In the genomic region with DNA sequence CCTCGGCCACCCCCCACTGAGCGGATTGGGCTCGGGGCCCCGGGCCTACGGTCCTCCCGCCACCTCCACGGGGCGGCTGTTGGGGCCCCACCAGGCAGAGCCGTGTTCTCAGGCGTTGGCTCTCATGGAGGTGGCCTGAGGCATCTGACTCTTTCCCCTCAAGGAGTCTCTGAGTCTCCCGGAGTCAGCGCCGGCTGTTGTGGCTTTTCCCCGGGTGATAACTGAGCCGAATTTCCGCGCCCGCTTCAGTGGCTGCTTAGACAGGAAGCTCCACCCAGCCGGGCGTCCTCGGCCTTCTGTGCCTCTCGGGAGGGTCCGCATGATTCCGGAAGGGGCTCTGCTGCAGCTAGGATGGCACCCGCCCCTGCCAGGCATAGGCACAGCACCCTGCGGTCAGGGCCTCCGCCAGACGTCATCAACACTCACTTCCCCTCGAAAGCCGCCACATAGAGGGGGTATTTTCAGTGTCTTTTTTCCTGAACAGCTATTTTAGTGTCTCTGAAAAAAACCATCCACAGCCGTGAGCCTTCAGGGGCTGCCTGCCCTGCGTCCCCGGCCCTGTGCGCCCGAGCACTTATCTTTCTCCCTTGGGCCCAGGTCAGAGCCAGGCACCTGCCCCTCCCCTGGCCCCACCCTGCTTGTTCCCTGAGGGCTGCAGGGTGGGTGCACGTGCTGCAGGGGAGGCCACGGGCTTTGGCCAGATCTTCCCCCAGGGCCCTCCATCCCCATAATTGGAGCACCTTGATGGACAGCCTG, we compare ENCODE assay signal across 8 cellular contexts.
DNase-seq lines count a peak whose midpoint lies in the region; ATAC-seq and TF ChIP-seq lines count a peak whose summit lies in the region.

No MANE protein-coding gene starts in this region.

- no peak overlapping the region for H3K18ac ChIP-seq in trophoblast cell (ENCODE audit: low read length)

- peak overlapping the region; percentile 36; the same call in 1 of the 2 replicates for H3K27ac ChIP-seq in HUES6 (ENCODE audit: low read depth, low read length)
- H3K27ac ChIP-seq in trophoblast cell (ENCODE audit: low read depth, low read length) = no peak overlapping the region
- peak overlapping the region in 3 of 4 donors; percentile 73 to 84 (median 79) for H3K27ac ChIP-seq in tibial nerve

- H4K91ac ChIP-seq in trophoblast cell (ENCODE audit: low read depth, low read length) = no peak overlapping the region

- H3K36me3 ChIP-seq in HUES6 (ENCODE audit: control insufficient read depth, insufficient read depth, low read length) (peaks cover 38% of the 10 kb centered on the region), trophoblast cell (ENCODE audit: control insufficient read depth in 1 of 2, insufficient read depth in 2 of 2, low read length in 2 of 2) (peaks cover 49 to 58% of the 10 kb centered on the region in 2 experiments), tibial nerve (peaks cover under 1 to 36% (median 12%) of the 10 kb centered on the region in 3 donors)

- peaks cover 25% of the 10 kb centered on the region for H3K79me2 ChIP-seq in trophoblast cell (ENCODE audit: control insufficient read depth, insufficient read depth, low read length, poor library complexity)

- no peak overlapping the region for H2BK120ac ChIP-seq in trophoblast cell (ENCODE audit: insufficient read depth, low read length, poor library complexity)

- H3K14ac ChIP-seq in trophoblast cell (ENCODE audit: low read length) = no peak overlapping the region

- H3K9ac ChIP-seq in HUES6 (ENCODE audit: low read length) (no peak overlapping the region), trophoblast cell (ENCODE audit: low read length) (no peak overlapping the region)

- no peak overlapping the region for H4K12ac ChIP-seq in trophoblast cell (ENCODE audit: low read depth, low read length)

- H2AFZ ChIP-seq in trophoblast cell (ENCODE audit: insufficient read depth, low read length, poor library complexity) = no peak overlapping the region

- H3K4ac ChIP-seq in trophoblast cell (ENCODE audit: low read depth, low read length) = peak overlapping the region; percentile 17

- H3K79me1 ChIP-seq in trophoblast cell (ENCODE audit: low read length) = no peaks in the 10 kb centered on the region

- TF ChIP-seq EP300 in tibial nerve (IDR thresholded peaks at IDR 0.05) = peak; percentile 36 to 75

- no peak for TF ChIP-seq POLR2A in tibial nerve (IDR thresholded peaks at IDR 0.05)

- DNase-seq in Ammon's horn (ENCODE audit: low spot score) = peak; percentile 70
- peak; percentile 83 to 97 for DNase-seq in activated CD8-positive, alpha-beta memory T cell treated with anti-CD3 and anti-CD28 coated beads for 1 hour (ENCODE audit: extremely low read depth in 1 of 2, low read depth in 1 of 2)
- peak; percentile 75 for DNase-seq in epidermal melanocyte (ENCODE audit: insufficient read length, low spot score)
- peak; percentile 41 to 43 for DNase-seq in trophoblast cell
- peak; percentile 70 to 82 for DNase-seq in tibial nerve (ENCODE audit: low spot score in 2 of 2)
- DNase-seq in NCI-H2107 (lab: John Stamatoyannopoulos, UW) = no peak

- H4K8ac ChIP-seq in trophoblast cell (ENCODE audit: low read depth, low read length) = peak overlapping the region; percentile 17

- peak; percentile 59 for ATAC-seq in GM19468 (IDR thresholded peaks at IDR 0.05; ENCODE audit: extremely low read depth, unreplicated experiment)

- WGBS in trophoblast cell (ENCODE audit: extremely low coverage, insufficient coverage, insufficient read length) = no CpG with 5 or more reads among the region's 37 CpGs
- WGBS in tibial nerve, 2 donors = 21 to 39% methylated on average over 22 to 32 of the region's 37 CpGs

- H3K4me2 ChIP-seq in trophoblast cell (ENCODE audit: low read length) = no peak overlapping the region

- H3K4me3 ChIP-seq in HUES6 (ENCODE audit: low read depth, low read length) (no peak overlapping the region), trophoblast cell (ENCODE audit: low read depth, low read length) (no peak overlapping the region), tibial nerve (peak overlapping the region; percentile 2 to 35 (median 17))

- H2BK12ac ChIP-seq in trophoblast cell (ENCODE audit: low read length) = no peak overlapping the region

- H3K23ac ChIP-seq in trophoblast cell (ENCODE audit: low read length) = no peak overlapping the region

- no peak overlapping the region for H2AK5ac ChIP-seq in trophoblast cell (ENCODE audit: low read length)

- H3K27me3 ChIP-seq in HUES6 (ENCODE audit: control insufficient read depth, insufficient read depth, low read length) (no peaks in the 10 kb centered on the region), trophoblast cell (ENCODE audit: insufficient read depth, low read length) (no peaks in the 10 kb centered on the region), tibial nerve (no peaks in the 10 kb centered on the region)

- peak in 1 of 5 experiments; percentile 9 for TF ChIP-seq CTCF in tibial nerve (IDR thresholded peaks at IDR 0.05)

- H3K9me3 ChIP-seq in HUES6 (ENCODE audit: control insufficient read depth, insufficient read depth, low read depth, low read length) (no peaks in the 10 kb centered on the region), trophoblast cell (ENCODE audit: insufficient read depth, low read depth, low read length) (peaks cover 3% of the 10 kb centered on the region), tibial nerve (no peaks in the 10 kb centered on the region)

- H2BK5ac ChIP-seq in trophoblast cell (ENCODE audit: low read depth, low read length, poor library complexity) = no peak overlapping the region

- H3K4me1 ChIP-seq in HUES6 (ENCODE audit: control insufficient read depth, insufficient read depth, low read length) (peaks cover 16% of the 10 kb centered on the region; the same call in 1 of the 2 replicates), trophoblast cell (ENCODE audit: control insufficient read depth in 1 of 2, insufficient read depth in 2 of 2, low read length in 2 of 2) (peaks cover 3 to 9% of the 10 kb centered on the region in 2 experiments), tibial nerve (peaks cover 3 to 80% (median 47%) of the 10 kb centered on the region in 4 donors)

Comparison
In these comparisons a context has a peak if more than half of its experiments do, and no peak if none do; other contexts are left out.
1. H3K4me3 ChIP-seq: peak in tibial nerve (4 of 4); none in HUES6 (single experiment) and trophoblast cell (single experiment).